ENCODE assay signal across 25 cellular contexts in genomic region chr1:5913078-5913845, GRCh38.
DNase-seq lines count a peak whose midpoint lies in the region; FAIRE-seq and TF ChIP-seq lines count a peak whose summit lies in the region.
"Had no signal": no experiment of that assay in that cellular context is flagged by ENCODE, and none has a peak within 500 bp of the region (broad histone marks: within the 10 kb centered on the region; RNA-seq: fewer than 3 reads in every experiment).

No MANE protein-coding gene starts in this region.

- peak overlapping the region in 2 of 3 experiments; percentile 4 to 30 for H3K27ac Mint-ChIP-seq in nephron
- H3K27ac Mint-ChIP-seq: activated naive CD8-positive, alpha-beta T cell; activated T-helper 1 cell treated with anti-CD3 and anti-CD28 coated beads, Interleukin-12 subunit alpha, Interleukin-12 subunit beta, Interleukin-2, Interleukin-4 antibody, amounts not matched to agents 30 ng/mL and 10 ng/mL and 1 ng/mL, durations not matched to agents 14 hours and 24 hours and 36 hours; dendritic cell treated with granulocyte-macrophage colony-stimulating factor and Interleukin-4, amounts not matched to agents 40 ng/mL and 50 ng/mL, for 4 days had no signal

- H3K27ac ChIP-seq in A673 (ENCODE audit: low read depth, low read length, poor library complexity, severe bottlenecking), result peak overlapping the region; percentile 46
- H3K27ac ChIP-seq in HEK293 (ENCODE audit: extremely low read depth, low read depth, low read length), result no peak overlapping the region
- H3K27ac ChIP-seq: body of pancreas, epithelial cell of prostate, hepatocyte, KMS-11, parathyroid adenoma, sigmoid colon, suprapubic skin had no signal

- TF ChIP-seq CTCF in A673 (conservative IDR thresholded peaks at IDR 0.05; ENCODE audit: low read depth, low read length) (no peak), HEK293 (tag by site-specific recombination; IDR thresholded peaks at IDR 0.05) (no peak), choroid plexus epithelial cell (conservative IDR thresholded peaks at IDR 0.05; ENCODE audit: low read depth, low read length) (no peak), nephron (IDR thresholded peaks at IDR 0.05; ENCODE audit: unreplicated experiment in 3 of 3) (no peak), GM20000 (IDR thresholded peaks at IDR 0.05; ENCODE audit: extremely low read depth, missing control alignments) (no peak)

- H3K36me3 Mint-ChIP-seq in nephron (ENCODE audit: low read depth), result no peaks in the 10 kb centered on the region
- H3K36me3 Mint-ChIP-seq: activated naive CD8-positive, alpha-beta T cell had no signal

- peaks cover 58% of the 10 kb centered on the region for H3K4me1 ChIP-seq in A673 (ENCODE audit: insufficient read depth, low read length, poor library complexity, severe bottlenecking)
- H3K4me1 ChIP-seq in HEK293 (ENCODE audit: control insufficient read depth, insufficient read depth, low read length), result no peaks in the 10 kb centered on the region
- H3K4me1 ChIP-seq: parathyroid adenoma had no signal

- H3K4me1 Mint-ChIP-seq in nephron, result peaks cover 21% of the 10 kb centered on the region

- H3K4me3 ChIP-seq in A673 (ENCODE audit: low read depth, low read length, poor library complexity, severe bottlenecking), result no peak overlapping the region
- H3K4me3 ChIP-seq in HEK293 (ENCODE audit: low read depth, low read length), result no peak overlapping the region
- H3K4me3 ChIP-seq in choroid plexus epithelial cell (ENCODE audit: low read depth, low read length), result no peak overlapping the region
- H3K4me3 ChIP-seq: body of pancreas, hepatocyte, sigmoid colon, suprapubic skin had no signal

- CTCF ChIA-PET in A673 (lab: Charles Lee), result no interaction called here
- CTCF ChIA-PET in HEK293 (lab: Yijun Ruan, JAX), result interaction anchor here (0.6 to 2.2 kb wide), 2 partner anchors 73 to 403 kb away, joined by 3 to 7 read pairs; no protein-coding TSS in a partner anchor

- no peaks in the 10 kb centered on the region for H3K36me3 ChIP-seq in A673 (ENCODE audit: insufficient read depth, low read length, poor library complexity, severe bottlenecking)
- H3K36me3 ChIP-seq in HEK293 (ENCODE audit: control insufficient read depth in 2 of 2, insufficient read depth in 1 of 2, low read length in 2 of 2), result peaks cover 0 to 3% of the 10 kb centered on the region in 2 experiments; a peak in 1 of 3 replicates
- H3K36me3 ChIP-seq: sigmoid colon, suprapubic skin had no signal

- peaks cover 3% of the 10 kb centered on the region for H3K27me3 Mint-ChIP-seq in nephron (ENCODE audit: low read depth)
- H3K27me3 Mint-ChIP-seq: activated naive CD8-positive, alpha-beta T cell; dendritic cell treated with granulocyte-macrophage colony-stimulating factor and Interleukin-4, amounts not matched to agents 40 ng/mL and 50 ng/mL, for 4 days had no signal

- POLR2A ChIA-PET in A673 (lab: Charles Lee; ENCODE audit: low non-redundant PET) (interaction anchor here (0.7 kb wide), 1 partner anchor 43 kb away, joined by 12 read pairs; no protein-coding TSS in a partner anchor), HEK293 (lab: Yijun Ruan, JAX) (no interaction called here)

- no TSS peak for BruUV-seq in A673 (replicated peaks; lab: Mats Ljungman, UMichigan)

- no peaks in the 10 kb centered on the region for H3K9me3 Mint-ChIP-seq in nephron
- H3K9me3 Mint-ChIP-seq: activated T-helper 1 cell treated with anti-CD3 and anti-CD28 coated beads, Interleukin-12 subunit alpha, Interleukin-12 subunit beta, Interleukin-2, Interleukin-4 antibody, amounts not matched to agents 30 ng/mL and 10 ng/mL and 1 ng/mL, durations not matched to agents 14 hours and 24 hours and 36 hours; dendritic cell treated with granulocyte-macrophage colony-stimulating factor and Interleukin-4, amounts not matched to agents 40 ng/mL and 50 ng/mL, for 4 days had no signal

- intact Hi-C loops in A673 (cut with micrococcal nuclease; ENCODE audit: unreplicated experiment), result no loop called here

- no peak for FAIRE-seq in urothelium cell line (lab: Jason Lieb, UNC)
- FAIRE-seq: keratinocyte had no signal

- H3K9me3 ChIP-seq in A673 (ENCODE audit: low read depth, low read length, poor library complexity, severe bottlenecking) (no peaks in the 10 kb centered on the region), HEK293 (ENCODE audit: control insufficient read depth, insufficient read depth, low read depth, low read length) (no peaks in the 10 kb centered on the region)
- H3K9me3 ChIP-seq: body of pancreas, sigmoid colon, suprapubic skin had no signal

- no peaks in the 10 kb centered on the region for H3K27me3 ChIP-seq in A673 (replicated peaks; ENCODE audit: insufficient read depth, low read depth, low read length, poor library complexity)
- H3K27me3 ChIP-seq: body of pancreas, hepatocyte, sigmoid colon, suprapubic skin had no signal

- no peak overlapping the region for H3K4me3 Mint-ChIP-seq in nephron
- H3K4me3 Mint-ChIP-seq: activated naive CD8-positive, alpha-beta T cell; activated T-helper 1 cell treated with anti-CD3 and anti-CD28 coated beads, Interleukin-12 subunit alpha, Interleukin-12 subunit beta, Interleukin-2, Interleukin-4 antibody, amounts not matched to agents 30 ng/mL and 10 ng/mL and 1 ng/mL, durations not matched to agents 14 hours and 24 hours and 36 hours; dendritic cell treated with granulocyte-macrophage colony-stimulating factor and Interleukin-4, amounts not matched to agents 40 ng/mL and 50 ng/mL, for 4 days had no signal

- DNase-seq in A673 (ENCODE audit: low spot score) (no peak), choroid plexus epithelial cell (ENCODE audit: low read depth) (peak; percentile 52), urothelium cell line (ENCODE audit: low spot score) (no peak), NAMALWA (ENCODE audit: low spot score) (no peak), GM20000 (ENCODE audit: low spot score) (no peak), SKM-1 (lab: John Stamatoyannopoulos, UW; ENCODE audit: unreplicated experiment) (no peak)
- DNase-seq: activated CD4-positive, CD25-positive, alpha-beta regulatory T cell treated with anti-CD3 and anti-CD28 coated beads, Interleukin-2, amount 50 U/mL, for 72 hours; body of pancreas; C1 segment of cervical spinal cord; GDM1; GOT3; NCI-H1092 treated with DMSO at 0.1 percent for 48 hours; NCI-H510A; sigmoid colon had no signal

TF ChIP-seq in HEK293, 187 proteins besides CTCF, POLR2A, EP300 and RAD21:
- TF ChIP-seq WT1 (tag by site-specific recombination; IDR thresholded peaks at IDR 0.05), result no peak
- no peak for TF ChIP-seq ZNF146 (tag by site-specific recombination; IDR thresholded peaks at IDR 0.05)
- no peak for TF ChIP-seq ZNF121 (tag by site-specific recombination; IDR thresholded peaks at IDR 0.05)
- TF ChIP-seq EGR2 (tag by site-specific recombination; IDR thresholded peaks at IDR 0.05; ENCODE audit: low read depth), result peak; percentile 89
- no peak for TF ChIP-seq ELK4 (IDR thresholded peaks at IDR 0.05; ENCODE audit: borderline replicate concordance, low read depth, low read length)
- TF ChIP-seq HOXD13 (CRISPR knock-in tag; IDR thresholded peaks at IDR 0.05; ENCODE audit: borderline replicate concordance), result no peak
- TF ChIP-seq ZFHX2 (tag by site-specific recombination; conservative IDR thresholded peaks at IDR 0.05), result peak; percentile 87
- TF ChIP-seq ZNF10 (tag by site-specific recombination; IDR thresholded peaks at IDR 0.05), result no peak
